ENCODE assay signal across 8 cellular contexts in genomic region chr11:67382481-67383136, GRCh38. TPM values are rescaled to one million over a fixed set of nuclear protein-coding genes. Genes with fewer than 3 reads are reported as not detected.
DNase-seq lines count a peak whose midpoint lies in the region; ATAC-seq, FAIRE-seq and TF ChIP-seq lines count a peak whose summit lies in the region.

No MANE protein-coding gene starts in this region.

- H4K5ac ChIP-seq in H1 (ENCODE audit: insufficient read length, low read depth, low read length), result no peak overlapping the region

- H2BK120ac ChIP-seq in H1 (replicated peaks; ENCODE audit: low read depth, low read length), result no peak overlapping the region

- H2BK20ac ChIP-seq in H1 (ENCODE audit: low read length), result no peak overlapping the region

- H2BK12ac ChIP-seq in H1 (ENCODE audit: low read depth, low read length), result no peak overlapping the region

- peaks cover 0 to 2% of the 10 kb centered on the region in 2 experiments for H4K20me1 ChIP-seq in H1 (replicated peaks in 1 of 2; ENCODE audit: control insufficient read depth in 1 of 2, insufficient read depth in 2 of 2, low read length in 2 of 2)

- no peak overlapping the region for H4K8ac ChIP-seq in H1 (ENCODE audit: extremely low read depth, insufficient read depth, low read length)

- no peak overlapping the region for H2AK5ac ChIP-seq in H1 (ENCODE audit: low read depth, low read length)

- H3K9ac ChIP-seq in H1 (replicated peaks in 1 of 4; ENCODE audit: extremely low read depth in 1 of 4, low read depth in 3 of 4, low read length in 3 of 4), result no peak overlapping the region

- H3K4me3 ChIP-seq in H1 (ENCODE audit: extremely low read depth in 1 of 4, insufficient read depth in 2 of 4, low read depth in 3 of 4, low read length in 4 of 4), result no peak overlapping the region

- H3K14ac ChIP-seq in H1 (ENCODE audit: insufficient read length), result no peak overlapping the region

- peak; percentile 95 to 99 (median 98) for TF ChIP-seq CTCF in H1 (IDR thresholded peaks at IDR 0.05; ENCODE audit: control extremely low read depth in 1 of 3, insufficient read depth in 1 of 3, low read depth in 1 of 3, low read length in 3 of 3)

- H2AFZ ChIP-seq in H1 (ENCODE audit: low read length), result no peak overlapping the region

- no peaks in the 10 kb centered on the region for H3K23me2 ChIP-seq in H1 (ENCODE audit: low read depth, low read length)

- H4K91ac ChIP-seq in H1 (replicated peaks; ENCODE audit: insufficient read length, low read length), result no peak overlapping the region

- peak overlapping the region; percentile 6; the same call in 1 of the 2 replicates for H3K18ac ChIP-seq in H1 (ENCODE audit: extremely low read depth, low read length)

- no peaks in the 10 kb centered on the region for H3K9me3 ChIP-seq in H1 (ENCODE audit: insufficient read depth in 2 of 2, low read depth in 1 of 2, low read length in 1 of 2)

- peaks cover 0 to 15% (median 9%) of the 10 kb centered on the region in 4 experiments; a peak in 5 of 7 replicates for H3K27me3 ChIP-seq in H1 (replicated peaks in 1 of 4; ENCODE audit: control insufficient read depth in 3 of 4, extremely low read depth in 1 of 4, insufficient read depth in 3 of 4, low read length in 3 of 4)

- H2BK5ac ChIP-seq in H1 (ENCODE audit: low read depth, low read length), result no peak overlapping the region

- H3K79me1 ChIP-seq in H1 (ENCODE audit: low read depth, low read length), result no peaks in the 10 kb centered on the region

- WGBS in H1 (ENCODE audit: extremely low coverage in 1 of 2, insufficient coverage in 1 of 2, insufficient read length in 1 of 2, insufficient replicate concordance in 2 of 2, low coverage in 1 of 2, low lambda C conversion rate in 2 of 2, missing lambda C conversion rate in 1 of 2), 2 experiments, result 33% methylated on average over 12 of the region's 12 CpGs; no CpG with 5 or more reads in 1 of the 2 experiments

- H3K4ac ChIP-seq in H1 (replicated peaks; ENCODE audit: insufficient read length, low read depth, low read length), result no peak overlapping the region

- 0 out of 2 replicates have a peak overlapping the region, but pooled peaks have one; percentile 75 for H2BK15ac ChIP-seq in H1 (ENCODE audit: low read length)

- H3K4me1 ChIP-seq in H1 (replicated peaks in 1 of 4; ENCODE audit: control insufficient read depth in 3 of 4, insufficient read depth in 4 of 4, low read length in 3 of 4), result peaks cover 0 to 12% (median 5%) of the 10 kb centered on the region in 4 experiments; a peak in 5 of 7 replicates

- no peak for TF ChIP-seq POLR2A in H1 (IDR thresholded peaks at IDR 0.05; ENCODE audit: control extremely low read depth in 1 of 2, low read depth in 2 of 2, low read length in 2 of 2)

- H3K56ac ChIP-seq in H1 (replicated peaks; ENCODE audit: insufficient read length, low read depth, low read length), result no peak overlapping the region

- no peaks in the 10 kb centered on the region for H3K36me3 ChIP-seq in H1 (ENCODE audit: control insufficient read depth in 2 of 4, insufficient read depth in 4 of 4, low read length in 3 of 4)

- H3K23ac ChIP-seq in H1 (ENCODE audit: insufficient read length), result no peak overlapping the region

- no peaks in the 10 kb centered on the region for H3K79me2 ChIP-seq in H1 (ENCODE audit: control insufficient read depth in 1 of 2, insufficient read depth in 2 of 2, low read length in 2 of 2)

- ATAC-seq in HG02798 (IDR thresholded peaks at IDR 0.05; ENCODE audit: poor library complexity, unreplicated experiment), result peak; percentile 61

- peak; percentile 32 for FAIRE-seq in H1 (lab: Jason Lieb, UNC)

- TF ChIP-seq RAD21 in H1 (IDR thresholded peaks at IDR 0.05 in 1 of 2, conservative IDR thresholded peaks at IDR 0.05 in 1 of 2; ENCODE audit: low read depth in 2 of 2, low read length in 2 of 2), result peak; percentile 99 to 100

- H3K27ac ChIP-seq in H1 (ENCODE audit: low read depth, low read length), result no peak overlapping the region

- TF ChIP-seq EP300 in H1 (IDR thresholded peaks at IDR 0.05; ENCODE audit: borderline replicate concordance in 1 of 2, low read depth in 2 of 2, low read length in 2 of 2), result no peak

- peak; percentile 23 for DNase-seq in DMS79 (lab: John Stamatoyannopoulos, UW)
- peak; percentile 70 to 72 for DNase-seq in NOMO-1 (lab: John Stamatoyannopoulos, UW; ENCODE audit: unreplicated experiment in 2 of 2)
- DNase-seq in activated CD8-positive, alpha-beta memory T cell treated with anti-CD3 and anti-CD28 coated beads for 24 hours, result peak; percentile 94
- DNase-seq in H1 (ENCODE audit: low read depth in 1 of 2, low spot score in 2 of 2), result peak in 1 of 2 experiments; percentile 94
- DNase-seq in middle frontal gyrus (ENCODE audit: extremely low spot score, low spot score), result peak; percentile 47
- peak; percentile 91 for DNase-seq in stimulated activated CD8-positive, alpha-beta memory T cell treated with anti-CD3 and anti-CD28 coated beads, Interleukin-4, amount 100 ng/mL, for 48 hours
- no peak for DNase-seq in GM19240 (ENCODE audit: insufficient read length, low spot score)

- CTCF ChIA-PET in H1 (lab: Charles Lee; ENCODE audit: partially characterized antibody), result interaction anchor here (0.5 to 34.8 kb wide), 38 partner anchors 9 to 330 kb away, joined by 3 to 1305 read pairs (median 4); partner anchors contain the start of genes CABP4, CLCF1, POLD4 and PPP1CA

- H3K4me2 ChIP-seq in H1 (ENCODE audit: insufficient read depth in 1 of 2, low read depth in 2 of 2, low read length in 2 of 2), result no peak overlapping the region; a peak in 1 of 4 replicates

- POLR2A ChIA-PET in H1 (lab: Charles Lee; ENCODE audit: partially characterized antibody), result interaction anchor here (0.6 to 3.1 kb wide), 10 partner anchors 11 to 312 kb away, joined by 3 to 6 read pairs (median 3); partner anchors contain the start of genes POLD4 and PPP1CA

TF ChIP-seq in H1, 55 proteins besides CTCF, POLR2A, EP300 and RAD21 (continues in another document):
- peak; percentile 65; the same call in 1 of the 2 replicates for TF ChIP-seq GABPA (IDR thresholded peaks at IDR 0.05; ENCODE audit: borderline replicate concordance, insufficient read depth, low read length)

RNA-seq across cellular contexts. Expression of gene RAD9A, which starts 9.2 kb away (rescaled TPM):
- total RNA-seq in H1 (2021; fragmentation: NEBNext Ultra II Directional; extraction: Animal tissue kit (Norgen Biotek cat#: 25700)), result 20.8 and 22.2 TPM in 2 replicates
- 25.5 and 29.6 TPM in 2 replicates for polyA plus RNA-seq in H1 (2011; rRNA removed)
- polyA plus RNA-seq in H1 (2011; cell fraction: cytosol; rRNA removed), result 25.1 TPM
- 76.6 TPM for polyA plus RNA-seq in H1 (2011; cell fraction: nucleus; rRNA removed)
- polyA plus RNA-seq in H1 (2012, experiment 1 of 2), result 19.7 to 23.9 TPM (median 22.6 TPM) in 4 replicates
- polyA plus RNA-seq in H1 (2012, experiment 2 of 2), result 19.6 TPM
- 19.6 TPM for polyA plus RNA-seq in H1 (2013, experiment 1 of 2)
- 18.6 TPM for polyA plus RNA-seq in H1 (2013, experiment 2 of 2)
- polyA minus RNA-seq in H1 (2011; rRNA and poly(A)+ RNA removed), result 5.9 and 10.4 TPM in 2 replicates
- 10.0 TPM for polyA minus RNA-seq in H1 (2011; cell fraction: cytosol; rRNA and poly(A)+ RNA removed)
- 17.6 TPM for polyA minus RNA-seq in H1 (2011; cell fraction: nucleus; rRNA and poly(A)+ RNA removed)

RNA-seq across cellular contexts. Expression of gene CLCF1, which starts 9.2 kb away (rescaled TPM):
- 0.32 and 0.57 TPM in 2 replicates for total RNA-seq in H1 (2021; fragmentation: NEBNext Ultra II Directional; extraction: Animal tissue kit (Norgen Biotek cat#: 25700))
- 1.2 and 2.6 TPM in 2 replicates for polyA plus RNA-seq in H1 (2011; rRNA removed)
- polyA plus RNA-seq in H1 (2011; cell fraction: cytosol; rRNA removed), result 1.0 TPM
- polyA plus RNA-seq in H1 (2011; cell fraction: nucleus; rRNA removed), result 2.7 TPM
- 0.81 to 1.2 TPM (median 1.0 TPM) in 4 replicates for polyA plus RNA-seq in H1 (2012, experiment 1 of 2)
- 0.81 TPM for polyA plus RNA-seq in H1 (2012, experiment 2 of 2)
- polyA plus RNA-seq in H1 (2013, experiment 1 of 2), result 0.95 TPM
- 0.66 TPM for polyA plus RNA-seq in H1 (2013, experiment 2 of 2)
- 0.54 TPM in 2 replicates for polyA minus RNA-seq in H1 (2011; rRNA and poly(A)+ RNA removed)
- not detected for polyA minus RNA-seq in H1 (2011; cell fraction: cytosol; rRNA and poly(A)+ RNA removed)
- polyA minus RNA-seq in H1 (2011; cell fraction: nucleus; rRNA and poly(A)+ RNA removed), result 0.40 TPM

RNA-seq across cellular contexts. Expression of gene PPP1CA, which starts 19.0 kb away (rescaled TPM):
- total RNA-seq in H1 (2021; fragmentation: NEBNext Ultra II Directional; extraction: Animal tissue kit (Norgen Biotek cat#: 25700)), result 198 and 210 TPM in 2 replicates
- 359 and 430 TPM in 2 replicates for polyA plus RNA-seq in H1 (2011; rRNA removed)
- 274 TPM for polyA plus RNA-seq in H1 (2011; cell fraction: cytosol; rRNA removed)
- polyA plus RNA-seq in H1 (2011; cell fraction: nucleus; rRNA removed), result 218 TPM
- polyA plus RNA-seq in H1 (2012, experiment 1 of 2), result 139 to 201 TPM (median 197 TPM) in 4 replicates
- polyA plus RNA-seq in H1 (2012, experiment 2 of 2), result 283 TPM
- polyA plus RNA-seq in H1 (2013, experiment 1 of 2), result 157 TPM
- polyA plus RNA-seq in H1 (2013, experiment 2 of 2), result 156 TPM
- 140 and 166 TPM in 2 replicates for polyA minus RNA-seq in H1 (2011; rRNA and poly(A)+ RNA removed)
- 98.8 TPM for polyA minus RNA-seq in H1 (2011; cell fraction: cytosol; rRNA and poly(A)+ RNA removed)
- polyA minus RNA-seq in H1 (2011; cell fraction: nucleus; rRNA and poly(A)+ RNA removed), result 65.8 TPM

RNA-seq across cellular contexts. Expression of gene TBC1D10C, which starts 21.3 kb away (rescaled TPM):
- 0.69 TPM in 1 of 2 replicates, not detected in the other for total RNA-seq in H1 (2021; fragmentation: NEBNext Ultra II Directional; extraction: Animal tissue kit (Norgen Biotek cat#: 25700))
- 0.27 and 0.35 TPM in 2 replicates for polyA plus RNA-seq in H1 (2011; rRNA removed)
- polyA plus RNA-seq in H1 (2011; cell fraction: cytosol; rRNA removed), result 0.16 TPM
- polyA plus RNA-seq in H1 (2011; cell fraction: nucleus; rRNA removed), result 1.6 TPM
- polyA plus RNA-seq in H1 (2012, experiment 1 of 2), result 0.11 to 1.00 TPM (median 0.55 TPM) in 4 replicates
- 0.31 TPM for polyA plus RNA-seq in H1 (2012, experiment 2 of 2)
- polyA plus RNA-seq in H1 (2013, experiment 1 of 2), result 0.41 TPM
- polyA plus RNA-seq in H1 (2013, experiment 2 of 2), result 0.46 TPM
- 0.22 and 0.41 TPM in 2 replicates for polyA minus RNA-seq in H1 (2011; rRNA and poly(A)+ RNA removed)
- not detected for polyA minus RNA-seq in H1 (2011; cell fraction: cytosol; rRNA and poly(A)+ RNA removed)
- polyA minus RNA-seq in H1 (2011; cell fraction: nucleus; rRNA and poly(A)+ RNA removed), result 0.40 TPM

RNA-seq across cellular contexts. Expression of gene POLD4, which starts 29.3 kb away (rescaled TPM):
- 18.5 and 21.2 TPM in 2 replicates for total RNA-seq in H1 (2021; fragmentation: NEBNext Ultra II Directional; extraction: Animal tissue kit (Norgen Biotek cat#: 25700))
- 46.7 and 72.0 TPM in 2 replicates for polyA plus RNA-seq in H1 (2011; rRNA removed)
- 40.6 TPM for polyA plus RNA-seq in H1 (2011; cell fraction: cytosol; rRNA removed)
- 35.3 TPM for polyA plus RNA-seq in H1 (2011; cell fraction: nucleus; rRNA removed)
- polyA plus RNA-seq in H1 (2012, experiment 1 of 2), result 18.8 to 31.5 TPM (median 27.6 TPM) in 4 replicates
- polyA plus RNA-seq in H1 (2012, experiment 2 of 2), result 33.8 TPM
- 25.0 TPM for polyA plus RNA-seq in H1 (2013, experiment 1 of 2)
- 25.1 TPM for polyA plus RNA-seq in H1 (2013, experiment 2 of 2)
- 6.8 and 7.2 TPM in 2 replicates for polyA minus RNA-seq in H1 (2011; rRNA and poly(A)+ RNA removed)
- 12.2 TPM for polyA minus RNA-seq in H1 (2011; cell fraction: cytosol; rRNA and poly(A)+ RNA removed)
- 11.0 TPM for polyA minus RNA-seq in H1 (2011; cell fraction: nucleus; rRNA and poly(A)+ RNA removed)
